ENCODE assay signal across 16 cellular contexts in genomic region chr16:27387724-27388123, GRCh38. TPM values are rescaled to one million over a fixed set of nuclear protein-coding genes. Genes with fewer than 3 reads are reported as not detected.
A peak's percentile ranks its signal among the peaks of the same experiment; 100 is the strongest.
DNase-seq lines count a peak whose midpoint lies in the region; ATAC-seq, FAIRE-seq and TF ChIP-seq lines count a peak whose summit lies in the region.
"Had no signal": no experiment of that assay in that cellular context is flagged by ENCODE, and none has a peak within 500 bp of the region (broad histone marks: within the 10 kb centered on the region; RNA-seq: fewer than 3 reads in every experiment).

No MANE protein-coding gene starts in this region.

- no peaks in the 10 kb centered on the region for H3K4me1 ChIP-seq in HAP-1
- H3K4me1 ChIP-seq: esophagus squamous epithelium, vagina had no signal

- H3K27me3 Mint-ChIP-seq in activated B cell treated with CpG ODN at 0.5 μM for 24 hours (no peaks in the 10 kb centered on the region), glutamatergic neuron (ENCODE audit: unreplicated experiment) (no peaks in the 10 kb centered on the region)

- peak; percentile 85 for ATAC-seq in GM18861 (IDR thresholded peaks at IDR 0.05; ENCODE audit: unreplicated experiment)
- ATAC-seq in GM21360 (IDR thresholded peaks at IDR 0.05; ENCODE audit: unreplicated experiment), result peak; percentile 83
- peak; percentile 72 for ATAC-seq in HG03039 (IDR thresholded peaks at IDR 0.05; ENCODE audit: unreplicated experiment)
- no peak for ATAC-seq in activated B cell treated with CpG ODN at 0.5 μM for 24 hours (ENCODE audit: low read depth)
- ATAC-seq in GM21526 (IDR thresholded peaks at IDR 0.05; ENCODE audit: low FRiP score, unreplicated experiment), result no peak
- ATAC-seq: CD8-positive, alpha-beta T cell; sciatic nerve had no signal

- peaks cover 36% of the 10 kb centered on the region for H3K4me1 Mint-ChIP-seq in activated B cell treated with CpG ODN at 0.5 μM for 24 hours
- no peaks in the 10 kb centered on the region for H3K4me1 Mint-ChIP-seq in glutamatergic neuron (ENCODE audit: low read depth, unreplicated experiment)

- peaks cover 3% of the 10 kb centered on the region; the same call in 1 of the 2 replicates for H3K27me3 ChIP-seq in HAP-1 (ENCODE audit: low read depth)
- H3K27me3 ChIP-seq: cardiac muscle cell, vagina had no signal

- CTCF ChIA-PET in activated B cell treated with CpG ODN at 0.5 μM for 24 hours (lab: Charles Lee), result interaction anchor here (1.2 to 1.5 kb wide), 2 partner anchors 11 to 46 kb away, joined by 3 read pairs; no protein-coding TSS in a partner anchor

- H3K9me3 Mint-ChIP-seq in activated B cell treated with CpG ODN at 0.5 μM for 24 hours (peaks cover 18% of the 10 kb centered on the region), glutamatergic neuron (ENCODE audit: unreplicated experiment) (peaks cover 3% of the 10 kb centered on the region)

- H3K4me3 Mint-ChIP-seq in activated B cell treated with CpG ODN at 0.5 μM for 24 hours (no peak overlapping the region), glutamatergic neuron (ENCODE audit: unreplicated experiment) (no peak overlapping the region)
- H3K4me3 Mint-ChIP-seq: CD8-positive, alpha-beta T cell; immature natural killer cell had no signal

- TF ChIP-seq CTCF in activated B cell treated with CpG ODN at 0.5 μM for 24 hours (IDR thresholded peaks at IDR 0.05), result no peak
- no peak for TF ChIP-seq CTCF in glutamatergic neuron (IDR thresholded peaks at IDR 0.05; ENCODE audit: partially characterized antibody, unreplicated experiment)

- in situ Hi-C loops in HAP-1 (cut with MboI; ENCODE audit: low sequenced_read_pairs), result no loop called here

- FAIRE-seq in RCC 7860 (lab: Jason Lieb, UNC), result no peak

- H3K9me3 ChIP-seq in HAP-1, result no peaks in the 10 kb centered on the region
- H3K9me3 ChIP-seq: esophagus squamous epithelium, vagina had no signal

- H3K4me3 ChIP-seq in HAP-1, result no peak overlapping the region
- H3K4me3 ChIP-seq: cardiac muscle cell, esophagus squamous epithelium, vagina had no signal

- H3K36me3 Mint-ChIP-seq in activated B cell treated with CpG ODN at 0.5 μM for 24 hours (ENCODE audit: low read depth) (peaks cover 13% of the 10 kb centered on the region), glutamatergic neuron (ENCODE audit: unreplicated experiment) (peaks cover 18% of the 10 kb centered on the region)

- no peaks in the 10 kb centered on the region for H3K36me3 ChIP-seq in HAP-1 (replicated peaks)
- H3K36me3 ChIP-seq: cardiac muscle cell, esophagus squamous epithelium, vagina had no signal

- intact Hi-C loops in activated B cell treated with CpG ODN at 0.5 μM for 24 hours (cut with micrococcal nuclease), result no loop called here

- POLR2A ChIA-PET in activated B cell treated with CpG ODN at 0.5 μM for 24 hours (lab: Charles Lee), result interaction anchor here (1.2 to 28.2 kb wide), 4 partner anchors 12 to 59 kb away, joined by 3 to 1103 read pairs (median 50); partner anchors contain the start of gene IL21R

- H3K27ac Mint-ChIP-seq in activated B cell treated with CpG ODN at 0.5 μM for 24 hours (peak overlapping the region; percentile 41), glutamatergic neuron (ENCODE audit: unreplicated experiment) (no peak overlapping the region)
- H3K27ac Mint-ChIP-seq: CD8-positive, alpha-beta T cell had no signal

- DNase-seq in activated B cell treated with CpG ODN at 0.5 μM for 24 hours, result no peak
- no peak for DNase-seq in RCC 7860 (ENCODE audit: low spot score)
- no peak for DNase-seq in glutamatergic neuron
- no peak for DNase-seq in HAP-1 (ENCODE audit: low spot score in 2 of 2)
- DNase-seq: CD8-positive, alpha-beta T cell; esophagus squamous epithelium; H7; immature natural killer cell; NCI-H2171 treated with DMSO at 0.1 percent for 48 hours had no signal

RNA-seq across cellular contexts. Expression of gene IL21R, which starts 14.2 kb away (rescaled TPM):
- 144 and 167 TPM in 2 replicates for total RNA-seq in activated B cell treated with CpG ODN at 0.5 μM for 24 hours
- 0.86 TPM for total RNA-seq in glutamatergic neuron (ENCODE audit: unreplicated experiment)
- total RNA-seq: cardiac muscle cell had no signal

Comparison
In these comparisons a context has a peak if more than half of its experiments do, and no peak if none do; other contexts are left out.
1. ATAC-seq: peak in GM18861 (single experiment), GM21360 (single experiment) and HG03039 (single experiment); none in activated B cell treated with CpG ODN at 0.5 μM for 24 hours (single experiment) and GM21526 (single experiment).
2. RNA of gene IL21R, which starts 14.2 kb away (total RNA-seq): 144 to 167 TPM in activated B cell treated with CpG ODN at 0.5 μM for 24 hours; 0.86 TPM in glutamatergic neuron (single experiment); every median in the first group is over 10 times any median in the second.